29 cellular contexts compared by ENCODE assay signal in genomic region chr22:32310777-32311176, GRCh38. TPM values are rescaled to one million over a fixed set of nuclear protein-coding genes. Genes with fewer than 3 reads are reported as not detected.
"Had no signal": no experiment of that assay in that cellular context is flagged by ENCODE, and none has a peak within 500 bp of the region (broad histone marks: within the 10 kb centered on the region; RNA-seq: fewer than 3 reads in every experiment).

No MANE protein-coding gene starts in this region.

- H3K27me3 ChIP-seq: colonic mucosa, gastrocnemius medialis, right atrium auricular region, thyroid gland, uterus had no signal

- DNase-seq: colonic mucosa; effector CD4-positive, alpha-beta T cell; endodermal cell; gastrocnemius medialis; heart right ventricle; hypothalamus; kidney glomerular epithelial cell; mammary epithelial cell; naive thymus-derived CD4-positive, alpha-beta T cell; posterior cingulate gyrus; sigmoid colon; stimulated activated CD4-positive, alpha-beta T cell treated with anti-CD3 and anti-CD28 coated beads, Interleukin-2, amount 100 ng/mL, for 24 hours; stimulated activated CD4-positive, alpha-beta T cell treated with anti-CD3 and anti-CD28 coated beads, Interleukin-4, amount 100 ng/mL, for 4 hours; stimulated activated naive B cell treated with anti-CD40 and anti-IgM and Interleukin-4, amounts not matched to agents 10 μg/mL and 1 μg/mL and 100 μg/mL, for 72 hours; thyroid gland; uterus had no signal

- H3K9me3 Mint-ChIP-seq: endodermal cell, type B pancreatic cell had no signal

- H3K27ac Mint-ChIP-seq: endodermal cell; naive thymus-derived CD4-positive, alpha-beta T cell; stimulated activated naive B cell treated with anti-CD40 and anti-IgM and Interleukin-4, amounts not matched to agents 10 μg/mL and 1 μg/mL and 100 μg/mL, for 72 hours; type B pancreatic cell had no signal

- H3K9me3 ChIP-seq: colonic mucosa, gastrocnemius medialis, heart right ventricle, right atrium auricular region, sigmoid colon, suprapubic skin, thyroid gland, uterus had no signal

- H3K4me1 Mint-ChIP-seq: endodermal cell; naive thymus-derived CD4-positive, alpha-beta T cell; stimulated activated naive B cell treated with anti-CD40 and anti-IgM and Interleukin-4, amounts not matched to agents 10 μg/mL and 1 μg/mL and 100 μg/mL, for 72 hours had no signal

- H3K4me3 ChIP-seq: colonic mucosa, gastrocnemius medialis, heart right ventricle, right atrium auricular region, sigmoid colon, skin epidermis, suprapubic skin, thyroid gland, uterus had no signal

- H3K27ac ChIP-seq: colonic mucosa, gastrocnemius medialis, heart right ventricle, right atrium auricular region, sigmoid colon, skin epidermis, suprapubic skin, thyroid gland, uterus had no signal

- H3K36me3 Mint-ChIP-seq: type B pancreatic cell had no signal

- H3K4me1 ChIP-seq: colonic mucosa, gastrocnemius medialis, heart right ventricle, right atrium auricular region, sigmoid colon, suprapubic skin, uterus had no signal

- ATAC-seq: gastrocnemius medialis; heart right ventricle; left lobe of liver; naive thymus-derived CD4-positive, alpha-beta T cell; stimulated activated naive B cell treated with anti-CD40 and anti-IgM and Interleukin-4, amounts not matched to agents 10 μg/mL and 1 μg/mL and 100 μg/mL, for 72 hours had no signal

- H3K36me3 ChIP-seq: colonic mucosa, gastrocnemius medialis, heart right ventricle, right atrium auricular region, sigmoid colon, suprapubic skin, thyroid gland, uterus had no signal

- H3K4me3 Mint-ChIP-seq: endodermal cell; naive thymus-derived CD4-positive, alpha-beta T cell; stimulated activated naive B cell treated with anti-CD40 and anti-IgM and Interleukin-4, amounts not matched to agents 10 μg/mL and 1 μg/mL and 100 μg/mL, for 72 hours; type B pancreatic cell had no signal

RNA-seq across cellular contexts. Expression of gene RFPL3, which starts 46.9 kb away (rescaled TPM):
- total RNA-seq: colonic mucosa; dermis microvascular lymphatic vessel endothelial cell; endodermal cell; fibroblast of lung; gastrocnemius medialis; heart right ventricle; left lobe of liver; lower leg skin; mammary epithelial cell; mesenteric fat pad; naive thymus-derived CD4-positive, alpha-beta T cell; osteocyte; right atrium auricular region; sigmoid colon; suprapubic skin; thyroid gland; uterus had no signal
- polyA plus RNA-seq: esophagus; fibroblast of lung; heart right ventricle; mammary epithelial cell; naive thymus-derived CD4-positive, alpha-beta T cell; neural cell; sigmoid colon had no signal

RNA-seq across cellular contexts. Expression of gene SLC5A4, which starts 55.6 kb away (rescaled TPM):
- total RNA-seq: colonic mucosa; endodermal cell; fibroblast of lung; left lobe of liver; lower leg skin; mammary epithelial cell; mononuclear cell; naive thymus-derived CD4-positive, alpha-beta T cell; osteocyte had no signal
- polyA plus RNA-seq: mammary epithelial cell; naive thymus-derived CD4-positive, alpha-beta T cell; neural cell had no signal
